8 cellular contexts compared by ENCODE assay signal in the genomic region with DNA sequence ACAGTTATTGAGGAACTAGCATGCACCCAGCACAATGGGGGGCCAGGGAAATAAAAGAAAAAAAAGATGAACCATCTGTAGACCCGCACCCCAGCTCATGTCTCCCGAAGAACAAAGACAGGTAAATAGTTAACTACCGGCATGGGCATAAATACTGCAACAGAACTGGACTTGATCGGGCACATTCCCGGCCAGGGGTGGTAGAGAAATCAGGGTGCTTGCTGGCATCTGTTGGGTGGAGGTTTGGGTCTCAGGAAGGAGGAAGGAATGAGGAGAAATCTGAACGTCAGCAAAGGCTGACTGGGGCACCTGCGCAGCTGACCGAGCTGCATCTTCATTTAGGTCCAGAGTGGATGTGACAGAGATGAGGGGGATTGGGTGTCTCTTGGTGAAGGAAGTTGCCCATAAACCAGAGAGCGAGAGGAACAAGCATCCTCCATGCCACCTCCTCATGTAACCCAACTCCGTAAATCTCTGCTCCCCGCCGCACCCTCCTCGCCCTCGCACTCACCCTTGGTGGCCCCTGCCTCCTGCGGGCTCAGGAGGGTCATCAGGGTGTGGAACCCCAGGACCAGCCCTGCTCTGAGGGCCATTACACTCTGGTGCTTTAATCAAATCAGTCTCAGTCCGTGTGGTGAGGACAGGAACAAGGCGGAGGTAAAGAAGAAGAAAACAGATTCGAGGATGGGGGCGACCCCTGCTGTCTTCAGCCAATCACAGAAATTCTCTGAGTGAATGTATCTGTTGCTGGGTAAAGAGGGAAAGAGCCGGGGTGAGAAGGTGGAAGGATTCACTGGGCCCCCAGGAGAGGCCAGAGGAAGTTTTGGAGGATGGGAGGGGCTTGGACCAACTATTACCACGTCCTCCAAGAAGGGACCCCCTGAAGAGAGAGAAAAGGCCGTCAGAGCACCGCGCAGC. TPM values are rescaled to one million over a fixed set of nuclear protein-coding genes. Genes with fewer than 3 reads are reported as not detected.
DNase-seq lines count a peak whose midpoint lies in the region; ATAC-seq and TF ChIP-seq lines count a peak whose summit lies in the region.

A gene (minus strand): TSS at position 648 of the 918 bp plus-strand sequence.

- TF ChIP-seq POLR2A in ovary (IDR thresholded peaks at IDR 0.05), result no peak

- no peak within 1 kb of the TSS for H3K4me3 ChIP-seq in fibroblast of the aortic adventitia (ENCODE audit: low read depth, low read length)
- H3K4me3 ChIP-seq in rectal smooth muscle tissue (ENCODE audit: low read length), result peak within 1 kb of the TSS; percentile 50
- no peak within 1 kb of the TSS for H3K4me3 ChIP-seq in ovary

- H3K9me3 ChIP-seq in ovary, result no peaks in the 10 kb centered on the region

- DNase-seq in Daoy (ENCODE audit: low read depth) (peak; percentile 50), fibroblast of the aortic adventitia (ENCODE audit: low read depth) (peak; percentile 2), NCI-H2081 treated with DMSO at 0.1 percent for 48 hours (lab: John Stamatoyannopoulos, UW) (no peak), ovary (no peak)
- DNase-seq in activated CD8-positive, alpha-beta memory T cell treated with anti-CD3 and anti-CD28 coated beads, Interleukin-2, amount 50 U/mL, for 24 hours (ENCODE audit: extremely low read depth), result peak; percentile 17

- 29 to 32% (median 31%) methylated on average over 24 of the region's 24 CpGs for WGBS in ovary, 3 donors

- TF ChIP-seq CTCF in fibroblast of the aortic adventitia (IDR thresholded peaks at IDR 0.05; ENCODE audit: insufficient read depth, low read length) (no peak), ovary (IDR thresholded peaks at IDR 0.05) (no peak)

- no peak for TF ChIP-seq EP300 in ovary (IDR thresholded peaks at IDR 0.05)

- H3K27me3 ChIP-seq in rectal smooth muscle tissue (ENCODE audit: control insufficient read depth, insufficient read depth, low read length) (no peaks in the 10 kb centered on the region), ovary (no peaks in the 10 kb centered on the region)

- intact Hi-C loops in ovary (cut with DNase I), result loop anchor here in 3 of 4 donors (5.0 to 10.0 kb wide), 2 partner anchors 236 to 238 kb away; no protein-coding TSS in a partner anchor

- no peaks in the 10 kb centered on the region for H3K4me1 ChIP-seq in rectal smooth muscle tissue (ENCODE audit: control insufficient read depth, insufficient read depth, low read length)
- peaks cover 2% of the 10 kb centered on the region for H3K4me1 ChIP-seq in ovary (ENCODE audit: insufficient read depth)

- ATAC-seq in GM19328 (IDR thresholded peaks at IDR 0.05; ENCODE audit: unreplicated experiment) (peak; percentile 83), HG03469 (IDR thresholded peaks at IDR 0.05; ENCODE audit: unreplicated experiment) (peak; percentile 63)

- H3K27ac ChIP-seq in rectal smooth muscle tissue (ENCODE audit: low read depth, low read length) (no peak within 1 kb of the TSS), ovary (no peak within 1 kb of the TSS)

- H3K9ac ChIP-seq in rectal smooth muscle tissue (ENCODE audit: low read length), result peak within 1 kb of the TSS; percentile 49

- no peaks in the 10 kb centered on the region for H3K36me3 ChIP-seq in rectal smooth muscle tissue (ENCODE audit: control insufficient read depth, insufficient read depth, low read length)
- H3K36me3 ChIP-seq in ovary, result no peaks in the 10 kb centered on the region

RNA-seq across cellular contexts. Expression of the gene that starts here (rescaled TPM):
- total RNA-seq in Daoy (2014; rRNA removed; shearing (Covaris generic)), result 1.9 TPM in 1 of 2 replicates, not detected in the other
- total RNA-seq in fibroblast of the aortic adventitia (ENCODE audit: low replicate concordance) (not detected in 2 replicates), ovary (10 to 100 TPM in 1 of 7 donors, 1 to 10 TPM in 6; 1.1 to 17.3 (median 6.4) TPM)
- 10 to 100 TPM in 1 of 2 donors, 1 to 10 TPM in 1; 2.5 to 25.3 TPM for polyA plus RNA-seq in ovary

Comparison
In these comparisons a context has a peak if more than half of its experiments do, and no peak if none do; other contexts are left out.
1. Peak in DNase-seq in fibroblast of the aortic adventitia; RNA of the gene not detected or under 1 TPM.
2. DNase-seq: peak in Daoy (single experiment) and activated CD8-positive, alpha-beta memory T cell treated with anti-CD3 and anti-CD28 coated beads, Interleukin-2, amount 50 U/mL, for 24 hours (single experiment); none in NCI-H2081 treated with DMSO at 0.1 percent for 48 hours (single experiment) and ovary (0 of 5).